ENCODE assay signal across 8 cellular contexts in the genomic region with DNA sequence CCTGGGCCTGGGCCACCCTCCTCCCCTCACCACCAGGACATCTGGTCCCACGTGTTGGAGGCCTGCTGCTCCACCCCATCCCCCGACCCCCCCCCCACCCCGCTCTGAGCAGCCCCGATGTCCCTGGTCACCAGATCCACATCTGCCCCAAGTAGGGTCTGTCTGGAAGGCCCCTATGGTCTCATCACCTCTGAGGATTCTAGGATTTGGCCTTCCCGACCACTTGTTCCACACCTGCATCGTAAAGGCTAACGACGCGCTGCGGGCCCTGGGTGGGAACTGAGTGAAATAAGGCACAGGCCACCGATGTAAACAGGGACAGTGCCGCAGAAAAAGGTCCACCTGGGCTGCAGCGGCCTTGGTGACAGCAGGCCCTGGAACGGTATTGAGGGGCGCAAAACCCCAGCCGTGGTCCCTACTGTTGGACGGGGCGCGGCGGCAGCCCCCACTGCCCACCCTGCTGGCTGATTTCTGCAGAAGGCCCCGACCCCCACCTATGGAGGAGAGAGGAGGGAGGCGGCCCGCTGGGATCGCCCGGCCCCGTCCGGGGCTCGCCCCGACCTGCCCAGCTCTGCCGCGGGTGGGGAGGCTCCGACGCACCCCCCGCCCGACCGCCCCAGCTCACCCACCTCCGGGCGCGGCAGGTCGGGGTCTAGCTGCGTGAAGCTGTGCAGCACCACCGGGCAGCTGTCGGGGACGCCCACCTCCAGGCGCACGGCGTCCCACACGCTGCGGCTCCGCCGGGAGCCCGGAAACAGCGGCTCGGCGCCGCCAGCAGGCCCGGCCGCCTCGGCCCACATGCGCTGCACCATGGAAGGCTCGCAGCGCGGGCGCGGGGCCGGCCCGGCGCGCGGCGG. TPM values are rescaled to one million over a fixed set of nuclear protein-coding genes. Genes with fewer than 3 reads are reported as not detected.
DNase-seq lines count a peak whose midpoint lies in the region; ATAC-seq, FAIRE-seq and TF ChIP-seq lines count a peak whose summit lies in the region.

No MANE protein-coding gene starts in this region.

- H3K79me2 ChIP-seq in PC-9 (ENCODE audit: low read depth) (no peaks in the 10 kb centered on the region), endothelial cell of umbilical vein (ENCODE audit: control insufficient read depth, insufficient read depth, low read length) (no peaks in the 10 kb centered on the region)

- H3K9ac ChIP-seq in endothelial cell of umbilical vein (replicated peaks; ENCODE audit: extremely low read depth, insufficient read depth, low read length), result peak overlapping the region; percentile 47

- CTCF ChIA-PET in PC-9 (lab: Charles Lee) (no interaction called here), endothelial cell of umbilical vein (lab: Charles Lee) (interaction anchor here (5.3 kb wide), 1 partner anchor 23 kb away, joined by 72 read pairs; no protein-coding TSS in a partner anchor), HEK293T (lab: Yijun Ruan, JAX) (no interaction called here)

- no peak for TF ChIP-seq CTCF in CD14-positive monocyte (IDR thresholded peaks at IDR 0.05)
- TF ChIP-seq CTCF in PC-9 (conservative IDR thresholded peaks at IDR 0.05), result no peak
- no peak for TF ChIP-seq CTCF in endothelial cell of umbilical vein (IDR thresholded peaks at IDR 0.05; ENCODE audit: extremely low read depth in 1 of 2, insufficient read depth in 1 of 2, low read depth in 1 of 2, low read length in 2 of 2)
- TF ChIP-seq CTCF in neural crest cell (conservative IDR thresholded peaks at IDR 0.05), result no peak

- no TSS peak for BruUV-seq in PC-9 (replicated peaks; lab: Mats Ljungman, UMichigan)
- BruUV-seq in endothelial cell of umbilical vein (replicated peaks; lab: Mats Ljungman, UMichigan), result no TSS peak

- H4K20me1 ChIP-seq in PC-9 (ENCODE audit: insufficient read depth), result peaks cover 23% of the 10 kb centered on the region; the same call in 1 of the 2 replicates
- H4K20me1 ChIP-seq in endothelial cell of umbilical vein (replicated peaks; ENCODE audit: control insufficient read depth, extremely low read depth, insufficient read depth, low read length), result no peaks in the 10 kb centered on the region

- no peaks in the 10 kb centered on the region for H3K9me3 ChIP-seq in PC-9 (ENCODE audit: insufficient read depth, low read depth)
- H3K9me3 ChIP-seq in endothelial cell of umbilical vein (replicated peaks; ENCODE audit: control insufficient read depth, insufficient read depth, low read length), result no peaks in the 10 kb centered on the region

- H3K4me3 Mint-ChIP-seq in CD14-positive monocyte, result peak overlapping the region; percentile 85 to 87
- peak overlapping the region; percentile 85 for H3K4me3 Mint-ChIP-seq in neural crest cell

- H3K9me3 Mint-ChIP-seq in CD14-positive monocyte (no peaks in the 10 kb centered on the region), neural crest cell (no peaks in the 10 kb centered on the region)

- H3K27ac ChIP-seq in PC-9 (no peak overlapping the region), endothelial cell of umbilical vein (ENCODE audit: insufficient read depth, low read depth, low read length) (no peak overlapping the region)

- POLR2A ChIA-PET in PC-9 (lab: Charles Lee; ENCODE audit: unreplicated experiment), result no interaction called here
- POLR2A ChIA-PET in endothelial cell of umbilical vein (lab: Charles Lee), result no interaction called here
- POLR2A ChIA-PET in HEK293T (lab: Yijun Ruan, JAX), result no interaction called here

- H3K27ac Mint-ChIP-seq in CD14-positive monocyte (peak overlapping the region; percentile 83 to 94 (median 89)), neural crest cell (ENCODE audit: unreplicated experiment) (no peak overlapping the region)

- H3K27me3 ChIP-seq in PC-9 (ENCODE audit: insufficient read depth, low read depth), result no peaks in the 10 kb centered on the region
- no peaks in the 10 kb centered on the region for H3K27me3 ChIP-seq in endothelial cell of umbilical vein (ENCODE audit: control insufficient read depth in 2 of 2, insufficient read depth in 2 of 2, low read length in 2 of 2)

- FAIRE-seq in endothelial cell of umbilical vein (lab: Jason Lieb, UNC), result no peak

- DNase-seq in CD14-positive monocyte (ENCODE audit: low spot score) (no peak), PC-9 (no peak), endothelial cell of umbilical vein (ENCODE audit: low read depth, low spot score) (no peak), neural crest cell (ENCODE audit: low read depth, low spot score) (no peak), medulla oblongata (ENCODE audit: extremely low spot score) (no peak), HEK293T (ENCODE audit: extremely low spot score) (no peak), EL (no peak)

- H3K27me3 Mint-ChIP-seq in CD14-positive monocyte (ENCODE audit: low read depth in 3 of 3) (peaks cover 5 to 9% (median 8%) of the 10 kb centered on the region in 3 donors), neural crest cell (ENCODE audit: low read depth) (no peaks in the 10 kb centered on the region)

- H3K36me3 Mint-ChIP-seq in CD14-positive monocyte (peaks cover 6 to 24% of the 10 kb centered on the region in 2 donors), neural crest cell (ENCODE audit: low read depth) (no peaks in the 10 kb centered on the region)

- dilution Hi-C loops in endothelial cell of umbilical vein (cut with MboI; ENCODE audit: extremely low pct_ligation_motif_present, low sequenced_read_pairs), result no loop called here

- H3F3A ChIP-seq in PC-9 (ENCODE audit: insufficient read depth, low read depth), result peaks cover 12% of the 10 kb centered on the region; the same call in 1 of the 2 replicates

- peak; percentile 27 for ATAC-seq in GM21528 (IDR thresholded peaks at IDR 0.05; ENCODE audit: low FRiP score, unreplicated experiment)

- no peaks in the 10 kb centered on the region for H3K9me1 ChIP-seq in endothelial cell of umbilical vein (replicated peaks; ENCODE audit: control insufficient read depth, extremely low read depth, insufficient read depth, low read length)

- TF ChIP-seq POLR2A in endothelial cell of umbilical vein (IDR thresholded peaks at IDR 0.05; ENCODE audit: low read depth, low read length), result no peak

- peaks cover 79% of the 10 kb centered on the region for H3K4me1 Mint-ChIP-seq in CD14-positive monocyte
- peaks cover 61% of the 10 kb centered on the region for H3K4me1 Mint-ChIP-seq in neural crest cell

- no peaks in the 10 kb centered on the region for H3K9me2 ChIP-seq in PC-9 (ENCODE audit: insufficient read depth)

- H2AFZ ChIP-seq in PC-9 (no peak overlapping the region), endothelial cell of umbilical vein (ENCODE audit: low read depth, low read length) (peak overlapping the region; percentile 9)

- H3K4me3 ChIP-seq in PC-9 (peak overlapping the region; percentile 67), endothelial cell of umbilical vein (replicated peaks in 1 of 3; ENCODE audit: insufficient read depth in 1 of 3, low read depth in 1 of 3, low read length in 3 of 3) (peak overlapping the region; percentile 34 to 45 (median 41))

- H3K4me1 ChIP-seq in PC-9 (replicated peaks; ENCODE audit: insufficient read depth), result peaks cover 15% of the 10 kb centered on the region
- peaks cover 22% of the 10 kb centered on the region for H3K4me1 ChIP-seq in endothelial cell of umbilical vein (ENCODE audit: control insufficient read depth, extremely low read depth, insufficient read depth, low read length)

- intact Hi-C loops in CD14-positive monocyte (cut with micrococcal nuclease), result loop anchor here in 1 of 2 donors (1.0 kb wide), 1 partner anchor 8 kb away; no protein-coding TSS in a partner anchor
- intact Hi-C loops in PC-9 (cut with micrococcal nuclease; ENCODE audit: unreplicated experiment), result loop anchor here (1.0 kb wide), 2 partner anchors 17 to 24 kb away; no protein-coding TSS in a partner anchor
- intact Hi-C loops in endothelial cell of umbilical vein (cut with micrococcal nuclease), result loop anchor here (1.0 to 2.0 kb wide), 4 partner anchors 15 to 905 kb away; partner anchors contain the start of gene BRD3OS

- H3K4me2 ChIP-seq in PC-9, result peak overlapping the region; percentile 91
- H3K4me2 ChIP-seq in endothelial cell of umbilical vein (ENCODE audit: insufficient read depth, low read length), result peak overlapping the region; percentile 31

- H3K36me3 ChIP-seq in PC-9 (ENCODE audit: low read depth) (no peaks in the 10 kb centered on the region), endothelial cell of umbilical vein (ENCODE audit: control insufficient read depth in 2 of 2, extremely low read depth in 1 of 2, insufficient read depth in 2 of 2, low read length in 2 of 2) (no peaks in the 10 kb centered on the region)

RNA-seq across cellular contexts. Expression of gene RALGDS, which starts 0.5 kb away (rescaled TPM):
- 1 to 10 TPM; 3.5 to 4.2 TPM for polyA plus RNA-seq in CD14-positive monocyte
- total RNA-seq in PC-9 (2021), result 24.8 and 30.0 TPM in 2 replicates
- total RNA-seq in endothelial cell of umbilical vein, result 41.4 and 43.1 TPM in 2 replicates
- 60.0 and 72.2 TPM in 2 replicates for polyA plus RNA-seq in endothelial cell of umbilical vein
- polyA plus RNA-seq in endothelial cell of umbilical vein (2011; cell fraction: cytosol; rRNA removed), result 42.1 and 51.4 TPM in 2 replicates
- polyA plus RNA-seq in endothelial cell of umbilical vein (2011; cell fraction: nucleus; rRNA removed), result 185 and 231 TPM in 2 replicates
- polyA plus RNA-seq in endothelial cell of umbilical vein (2012), result 23.4 and 32.2 TPM in 2 replicates
- polyA minus RNA-seq in endothelial cell of umbilical vein, result 31.7 and 33.3 TPM in 2 replicates
- 14.1 TPM for polyA minus RNA-seq in endothelial cell of umbilical vein (2011; cell fraction: cytosol; rRNA and poly(A)+ RNA removed)
- polyA minus RNA-seq in endothelial cell of umbilical vein (2011; cell fraction: nucleus; rRNA and poly(A)+ RNA removed), result 34.4 and 39.5 TPM in 2 replicates
- 72.4 and 73.8 TPM in 2 replicates for total RNA-seq in neural crest cell

RNA-seq across cellular contexts. Expression of gene GBGT1, which starts 43.1 kb away (rescaled TPM):
- polyA plus RNA-seq in CD14-positive monocyte, result 1 to 10 TPM; 7.1 to 8.0 TPM
- 1.2 and 3.0 TPM in 2 replicates for total RNA-seq in PC-9 (2021)
- total RNA-seq in endothelial cell of umbilical vein, result 28.7 and 35.6 TPM in 2 replicates
- polyA plus RNA-seq in endothelial cell of umbilical vein, result 56.3 and 68.8 TPM in 2 replicates
- 36.6 and 42.6 TPM in 2 replicates for polyA plus RNA-seq in endothelial cell of umbilical vein (2011; cell fraction: cytosol; rRNA removed)
- polyA plus RNA-seq in endothelial cell of umbilical vein (2011; cell fraction: nucleus; rRNA removed), result 39.7 and 45.5 TPM in 2 replicates
- 32.2 and 55.3 TPM in 2 replicates for polyA plus RNA-seq in endothelial cell of umbilical vein (2012)
- 61.1 and 61.6 TPM in 2 replicates for polyA minus RNA-seq in endothelial cell of umbilical vein
- polyA minus RNA-seq in endothelial cell of umbilical vein (2011; cell fraction: cytosol; rRNA and poly(A)+ RNA removed), result not detected
- polyA minus RNA-seq in endothelial cell of umbilical vein (2011; cell fraction: nucleus; rRNA and poly(A)+ RNA removed), result 24.7 and 38.1 TPM in 2 replicates
- 12.9 and 13.8 TPM in 2 replicates for total RNA-seq in neural crest cell

RNA-seq across cellular contexts. Expression of gene CEL, which starts 58.8 kb away (rescaled TPM):
- polyA plus RNA-seq in CD14-positive monocyte, result not detected
- 2.7 TPM in 2 replicates for total RNA-seq in PC-9 (2021)
- total RNA-seq in endothelial cell of umbilical vein, result 1.1 and 1.9 TPM in 2 replicates
- 0.81 and 0.92 TPM in 2 replicates for polyA plus RNA-seq in endothelial cell of umbilical vein
- polyA plus RNA-seq in endothelial cell of umbilical vein (2011; cell fraction: cytosol; rRNA removed), result 0.22 and 0.35 TPM in 2 replicates
- polyA plus RNA-seq in endothelial cell of umbilical vein (2011; cell fraction: nucleus; rRNA removed), result 5.2 and 6.0 TPM in 2 replicates
- 0.76 and 1.1 TPM in 2 replicates for polyA plus RNA-seq in endothelial cell of umbilical vein (2012)
- polyA minus RNA-seq in endothelial cell of umbilical vein, result 0.46 and 0.68 TPM in 2 replicates
- not detected for polyA minus RNA-seq in endothelial cell of umbilical vein (2011; cell fraction: cytosol; rRNA and poly(A)+ RNA removed)
- polyA minus RNA-seq in endothelial cell of umbilical vein (2011; cell fraction: nucleus; rRNA and poly(A)+ RNA removed), result 1.3 and 1.9 TPM in 2 replicates
- 3.5 and 3.6 TPM in 2 replicates for total RNA-seq in neural crest cell
